9 cellular contexts compared by ENCODE assay signal in the genomic region with DNA sequence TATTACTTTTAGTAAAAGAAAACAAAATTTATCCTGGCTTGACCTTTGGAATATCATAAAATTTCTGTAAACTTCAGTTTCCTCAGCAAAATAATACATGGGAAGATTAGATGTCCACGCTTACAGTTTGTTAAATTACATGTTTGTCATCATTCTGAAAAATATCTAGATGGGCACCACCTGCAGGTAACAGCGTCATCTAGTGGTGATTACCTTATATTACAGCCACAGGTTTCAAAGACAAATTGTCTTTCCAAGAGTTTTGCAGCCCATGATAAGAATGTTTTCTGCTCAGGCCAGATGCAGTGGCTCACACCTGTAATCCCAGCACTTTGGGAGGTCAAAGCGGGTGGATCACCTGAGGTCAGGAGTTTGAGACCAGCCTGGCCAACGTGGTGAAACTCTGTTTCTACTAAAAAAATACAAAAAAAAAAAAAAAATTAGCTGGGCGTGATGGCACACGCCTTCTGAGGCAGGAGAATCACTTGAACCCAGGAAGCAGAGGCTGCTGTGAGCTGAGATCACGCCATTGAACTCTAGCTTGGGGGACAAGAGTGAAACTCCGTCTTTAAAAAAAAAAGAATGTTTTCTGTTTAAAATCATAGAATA.
A peak's percentile ranks its signal among the peaks of the same experiment; 100 is the strongest.
DNase-seq lines count a peak whose midpoint lies in the region; ATAC-seq, FAIRE-seq and TF ChIP-seq lines count a peak whose summit lies in the region.
"Had no signal": no experiment of that assay in that cellular context is flagged by ENCODE, and none has a peak within 500 bp of the region (broad histone marks: within the 10 kb centered on the region; RNA-seq: fewer than 3 reads in every experiment).

No MANE protein-coding gene starts in this region.

- no peaks in the 10 kb centered on the region for H3K36me3 ChIP-seq in bronchial epithelial cell (ENCODE audit: control insufficient read depth, insufficient read depth, low read length)
- H3K36me3 ChIP-seq: neutrophil had no signal

- no peaks in the 10 kb centered on the region for H3K9me3 Mint-ChIP-seq in nephron progenitor cell

- H3K27ac Mint-ChIP-seq in nephron progenitor cell: no peak overlapping the region

- peaks cover 25% of the 10 kb centered on the region for H3K36me3 Mint-ChIP-seq in nephron progenitor cell (ENCODE audit: low read depth)

- no peaks in the 10 kb centered on the region for H3K27me3 Mint-ChIP-seq in nephron progenitor cell (ENCODE audit: low read depth, poor library complexity)

- ATAC-seq in GM18870 (IDR thresholded peaks at IDR 0.05; ENCODE audit: unreplicated experiment): no peak

- H3K4me1 Mint-ChIP-seq in nephron progenitor cell: peaks cover 7% of the 10 kb centered on the region

- no peak overlapping the region for H3K4me3 ChIP-seq in bronchial epithelial cell (ENCODE audit: low read depth, low read length)

- no peaks in the 10 kb centered on the region for H3K27me3 ChIP-seq in bronchial epithelial cell (ENCODE audit: control insufficient read depth, insufficient read depth, low read length)
- H3K27me3 ChIP-seq: neutrophil had no signal

- no peak overlapping the region for H3K4me3 Mint-ChIP-seq in nephron progenitor cell

- TF ChIP-seq CTCF in bronchial epithelial cell (IDR thresholded peaks at IDR 0.05; ENCODE audit: insufficient read depth, low read length, severe bottlenecking) (peak; percentile 49), nephron progenitor cell (IDR thresholded peaks at IDR 0.05) (peak; percentile 60)

- no peak for FAIRE-seq in bronchial epithelial cell (lab: Jason Lieb, UNC)

- DNase-seq in ELR (ENCODE audit: low read depth) (peak; percentile 45), Kasumi-1 (lab: John Stamatoyannopoulos, UW) (peak; percentile 2 to 4), bronchial epithelial cell (ENCODE audit: low read depth) (peak; percentile 21), nephron progenitor cell (no peak), H4 (ENCODE audit: low spot score) (no peak), NCI-H446 treated with DMSO at 0.1 percent for 48 hours (lab: John Stamatoyannopoulos, UW) (no peak), NCI-H2171 treated with DMSO at 0.1 percent for 48 hours (lab: John Stamatoyannopoulos, UW) (no peak)

Comparison
In these comparisons a context has a peak if more than half of its experiments do, and no peak if none do; other contexts are left out.
1. DNase-seq: peak in ELR (single experiment), Kasumi-1 (2 of 2) and bronchial epithelial cell (single experiment); none in nephron progenitor cell (single experiment), H4 (single experiment), NCI-H446 treated with DMSO at 0.1 percent for 48 hours (single experiment) and NCI-H2171 treated with DMSO at 0.1 percent for 48 hours (single experiment).